In genomic region chr7:30159153-30159552, GRCh38 we compare ENCODE assay signal across 14 cellular contexts. TPM values are rescaled to one million over a fixed set of nuclear protein-coding genes. Genes with fewer than 3 reads are reported as not detected.
DNase-seq lines count a peak whose midpoint lies in the region; ATAC-seq and TF ChIP-seq lines count a peak whose summit lies in the region.
"Had no signal": no experiment of that assay in that cellular context is flagged by ENCODE, and none has a peak within 500 bp of the region (broad histone marks: within the 10 kb centered on the region; RNA-seq: fewer than 3 reads in every experiment).

No MANE protein-coding gene starts in this region.

- peaks cover 47% of the 10 kb centered on the region for H3K4me1 Mint-ChIP-seq in activated B cell treated with CpG ODN at 0.5 μM for 24 hours
- peaks cover 47% of the 10 kb centered on the region for H3K4me1 Mint-ChIP-seq in stimulated activated memory B cell treated with anti-CD40 and anti-IgM and Interleukin-4, amounts not matched to agents 10 μg/mL and 1 μg/mL and 100 μg/mL, for 72 hours

- no peaks in the 10 kb centered on the region for H3K36me3 ChIP-seq in MM.1S (replicated peaks; ENCODE audit: insufficient read depth, low read length)
- no peaks in the 10 kb centered on the region for H3K36me3 ChIP-seq in MG63
- H3K36me3 ChIP-seq: SJCRH30 had no signal

- DNase-seq in NCI-H1436 (lab: John Stamatoyannopoulos, UW): peak; percentile 29
- no peak for DNase-seq in NCI-H1436 treated with DMSO at 0.1 percent for 48 hours (lab: John Stamatoyannopoulos, UW)
- DNase-seq in MM.1S: peak; percentile 33
- DNase-seq in activated B cell treated with CpG ODN at 0.5 μM for 24 hours: no peak
- no peak for DNase-seq in MG63
- DNase-seq: activated effector memory CD4-positive, alpha-beta T cell treated with anti-CD3 and anti-CD28 coated beads, Interleukin-2, amount 50 U/mL, for 16 hours; effector CD8-positive, alpha-beta T cell had no signal

- H3K9me2 ChIP-seq in MM.1S (replicated peaks; ENCODE audit: insufficient read depth, low read length): no peaks in the 10 kb centered on the region

- H3K27me3 Mint-ChIP-seq in activated B cell treated with CpG ODN at 0.5 μM for 24 hours: no peaks in the 10 kb centered on the region
- H3K27me3 Mint-ChIP-seq in stimulated activated memory B cell treated with anti-CD40 and anti-IgM and Interleukin-4, amounts not matched to agents 10 μg/mL and 1 μg/mL and 100 μg/mL, for 72 hours: no peaks in the 10 kb centered on the region
- H3K27me3 Mint-ChIP-seq: activated CD4-positive, alpha-beta memory T cell treated with anti-CD3 and anti-CD28 coated beads, Interleukin-2, amount 10 ng/mL, durations not matched to agents 7 days and 5 days had no signal

- H3K4me2 ChIP-seq in MM.1S (ENCODE audit: low read depth, low read length): no peak overlapping the region

- no peak overlapping the region for H3K9ac ChIP-seq in MM.1S (ENCODE audit: low read length)

- H3K27me3 ChIP-seq in MM.1S (replicated peaks; ENCODE audit: insufficient read depth, low read length) (no peaks in the 10 kb centered on the region), MG63 (no peaks in the 10 kb centered on the region)
- H3K27me3 ChIP-seq: SJCRH30, tibial nerve had no signal

- no peaks in the 10 kb centered on the region for H3K79me2 ChIP-seq in MM.1S (ENCODE audit: low read length)

- ATAC-seq in activated B cell treated with CpG ODN at 0.5 μM for 24 hours (ENCODE audit: low read depth) (peak; percentile 50), GM21390 (IDR thresholded peaks at IDR 0.05; ENCODE audit: unreplicated experiment) (no peak), HG02973 (IDR thresholded peaks at IDR 0.05; ENCODE audit: unreplicated experiment) (no peak)
- peak; percentile 73 for ATAC-seq in stimulated activated memory B cell treated with anti-CD40 and anti-IgM and Interleukin-4, amounts not matched to agents 10 μg/mL and 1 μg/mL and 100 μg/mL, for 72 hours

- POLR2A ChIA-PET in activated B cell treated with CpG ODN at 0.5 μM for 24 hours (lab: Charles Lee): interaction anchor here (1.1 kb wide), 1 partner anchor 20 kb away, joined by 5 read pairs; no protein-coding TSS in a partner anchor

- TF ChIP-seq CTCF in MM.1S (IDR thresholded peaks at IDR 0.05; ENCODE audit: low read length) (no peak), activated B cell treated with CpG ODN at 0.5 μM for 24 hours (IDR thresholded peaks at IDR 0.05) (no peak)

- H3K27ac Mint-ChIP-seq in activated B cell treated with CpG ODN at 0.5 μM for 24 hours: peak overlapping the region; percentile 41
- peak overlapping the region; percentile 3 for H3K27ac Mint-ChIP-seq in stimulated activated memory B cell treated with anti-CD40 and anti-IgM and Interleukin-4, amounts not matched to agents 10 μg/mL and 1 μg/mL and 100 μg/mL, for 72 hours
- H3K27ac Mint-ChIP-seq: activated CD4-positive, alpha-beta memory T cell treated with anti-CD3 and anti-CD28 coated beads, Interleukin-2, amount 10 ng/mL, durations not matched to agents 7 days and 5 days had no signal

- H4K20me1 ChIP-seq in MM.1S (ENCODE audit: insufficient read depth, low read length): no peaks in the 10 kb centered on the region

- no peaks in the 10 kb centered on the region for H3K36me3 Mint-ChIP-seq in activated B cell treated with CpG ODN at 0.5 μM for 24 hours (ENCODE audit: low read depth)
- H3K36me3 Mint-ChIP-seq in stimulated activated memory B cell treated with anti-CD40 and anti-IgM and Interleukin-4, amounts not matched to agents 10 μg/mL and 1 μg/mL and 100 μg/mL, for 72 hours: peaks cover 5% of the 10 kb centered on the region

- H3K4me1 ChIP-seq in MM.1S (ENCODE audit: low read length): peaks cover 28% of the 10 kb centered on the region

- intact Hi-C loops in activated B cell treated with CpG ODN at 0.5 μM for 24 hours (cut with micrococcal nuclease): no loop called here

- peak overlapping the region; percentile 22 for H3K4me3 Mint-ChIP-seq in activated B cell treated with CpG ODN at 0.5 μM for 24 hours
- peak overlapping the region; percentile 13 for H3K4me3 Mint-ChIP-seq in stimulated activated memory B cell treated with anti-CD40 and anti-IgM and Interleukin-4, amounts not matched to agents 10 μg/mL and 1 μg/mL and 100 μg/mL, for 72 hours
- H3K4me3 Mint-ChIP-seq: activated CD4-positive, alpha-beta memory T cell treated with anti-CD3 and anti-CD28 coated beads, Interleukin-2, amount 10 ng/mL, durations not matched to agents 7 days and 5 days had no signal

- H2AFZ ChIP-seq in MM.1S (ENCODE audit: low read length): no peak overlapping the region

- no peaks in the 10 kb centered on the region for H3K9me3 ChIP-seq in MM.1S (replicated peaks; ENCODE audit: insufficient read depth, low read length)
- H3K9me3 ChIP-seq in MG63: no peaks in the 10 kb centered on the region
- H3K9me3 ChIP-seq: SJCRH30, tibial nerve had no signal

- H3K27ac ChIP-seq in MM.1S (ENCODE audit: low read length): no peak overlapping the region
- H3K27ac ChIP-seq: 22Rv1, SJCRH30 had no signal

- CTCF ChIA-PET in activated B cell treated with CpG ODN at 0.5 μM for 24 hours (lab: Charles Lee): interaction anchor here (0.6 kb wide), 1 partner anchor 117 kb away, joined by 3 read pairs; no protein-coding TSS in a partner anchor

- no peak overlapping the region for H3K4me3 ChIP-seq in MM.1S (ENCODE audit: low read length)
- no peak overlapping the region for H3K4me3 ChIP-seq in MG63
- H3K4me3 ChIP-seq: SJCRH30, tibial nerve had no signal

- H3F3A ChIP-seq in MM.1S (ENCODE audit: insufficient read depth, low read length): no peaks in the 10 kb centered on the region; the same call in 1 of the 2 replicates

- H3K9me3 Mint-ChIP-seq in activated B cell treated with CpG ODN at 0.5 μM for 24 hours: no peaks in the 10 kb centered on the region
- no peaks in the 10 kb centered on the region for H3K9me3 Mint-ChIP-seq in stimulated activated memory B cell treated with anti-CD40 and anti-IgM and Interleukin-4, amounts not matched to agents 10 μg/mL and 1 μg/mL and 100 μg/mL, for 72 hours
- H3K9me3 Mint-ChIP-seq: activated CD4-positive, alpha-beta memory T cell treated with anti-CD3 and anti-CD28 coated beads, Interleukin-2, amount 10 ng/mL, durations not matched to agents 7 days and 5 days had no signal

RNA-seq across cellular contexts. Expression of gene MTURN, which starts 24.4 kb away (rescaled TPM):
- total RNA-seq in activated B cell treated with CpG ODN at 0.5 μM for 24 hours: 2.8 and 4.6 TPM in 2 replicates
- 2.0 and 7.1 TPM in 2 replicates for total RNA-seq in MG63 (2014; rRNA removed; shearing (Covaris generic); ENCODE audit: low replicate concordance)

Comparison
In these comparisons a context has a peak if more than half of its experiments do, and no peak if none do; other contexts are left out.
1. DNase-seq: peak in NCI-H1436 (single experiment) and MM.1S (single experiment); none in NCI-H1436 treated with DMSO at 0.1 percent for 48 hours (single experiment), activated B cell treated with CpG ODN at 0.5 μM for 24 hours (single experiment) and MG63 (single experiment).
2. ATAC-seq: peak in activated B cell treated with CpG ODN at 0.5 μM for 24 hours (single experiment) and stimulated activated memory B cell treated with anti-CD40 and anti-IgM and Interleukin-4, amounts not matched to agents 10 μg/mL and 1 μg/mL and 100 μg/mL, for 72 hours (single experiment); none in GM21390 (single experiment) and HG02973 (single experiment).